9 cellular contexts compared by ENCODE assay signal in the genomic region with DNA sequence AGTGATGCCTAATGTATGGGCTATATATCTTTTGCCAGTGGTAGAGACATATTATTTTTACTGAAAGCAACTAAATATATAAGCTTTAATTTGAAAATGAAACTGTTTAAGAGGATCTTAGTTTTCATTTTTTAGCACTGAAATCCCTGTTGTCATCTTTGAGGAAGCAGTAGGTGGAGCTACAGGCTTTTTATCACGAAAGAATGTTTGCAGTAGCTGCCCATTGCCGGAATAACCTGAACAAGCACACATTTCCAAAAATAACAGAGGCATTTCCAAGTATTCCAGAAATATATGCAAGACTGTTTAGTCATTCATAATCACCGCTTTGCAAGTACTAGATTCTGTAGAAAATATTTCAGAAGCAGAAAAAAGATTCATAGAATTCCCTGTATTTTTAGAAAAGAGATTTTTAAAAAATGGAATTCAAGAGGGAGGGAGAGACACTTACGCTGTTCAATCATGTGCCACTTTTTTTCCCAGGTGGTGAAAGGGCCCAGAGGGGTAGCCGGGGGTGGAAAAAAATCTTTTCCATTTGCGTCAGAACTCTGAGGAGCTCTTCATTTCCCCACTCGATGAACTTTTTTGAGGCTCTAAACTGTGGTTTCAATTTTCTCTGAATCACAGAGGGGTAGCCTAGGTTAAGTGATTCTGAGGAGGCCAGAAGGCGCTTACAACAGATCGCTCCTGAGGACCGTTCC.
A peak's percentile ranks its signal among the peaks of the same experiment; 100 is the strongest.
DNase-seq lines count a peak whose midpoint lies in the region; ATAC-seq and TF ChIP-seq lines count a peak whose summit lies in the region.
"Had no signal": no experiment of that assay in that cellular context is flagged by ENCODE, and none has a peak within 500 bp of the region (broad histone marks: within the 10 kb centered on the region; RNA-seq: fewer than 3 reads in every experiment).

No MANE protein-coding gene starts in this region.

- peak overlapping the region; percentile 56 for H3K4me3 Mint-ChIP-seq in chondrocyte (ENCODE audit: unreplicated experiment)
- H3K4me3 Mint-ChIP-seq: B cell had no signal

- DNase-seq in DMS 273 (lab: John Stamatoyannopoulos, UW; ENCODE audit: unreplicated experiment) (peak; percentile 9), DMS 273 treated with DMSO at 0.1 percent for 48 hours (lab: John Stamatoyannopoulos, UW) (no peak), NCI-H460 (ENCODE audit: extremely low read depth, low read depth) (peak; percentile 30), chondrocyte (ENCODE audit: low spot score) (no peak), NCI-H446 treated with DMSO at 0.1 percent for 48 hours (lab: John Stamatoyannopoulos, UW) (no peak)
- no peak for DNase-seq in activated CD8-positive, alpha-beta memory T cell treated with anti-CD3 and anti-CD28 coated beads, Interleukin-2, amount 50 U/mL, for 48 hours

- H3K9me3 ChIP-seq in muscle layer of duodenum (ENCODE audit: control insufficient read depth in 1 of 2, low read length in 2 of 2) = no peaks in the 10 kb centered on the region

- no peak for ATAC-seq in GM18520 (IDR thresholded peaks at IDR 0.05; ENCODE audit: unreplicated experiment)

- H3K36me3 ChIP-seq in muscle layer of duodenum (ENCODE audit: control insufficient read depth in 1 of 2, insufficient read depth in 2 of 2, low read length in 2 of 2) = no peaks in the 10 kb centered on the region

- peak overlapping the region in 1 of 2 donors; percentile 12 for H3K4me3 ChIP-seq in muscle layer of duodenum (ENCODE audit: low read depth in 1 of 2, low read length in 2 of 2)

- peaks cover 15% of the 10 kb centered on the region for H3K27me3 Mint-ChIP-seq in chondrocyte (ENCODE audit: low read depth)

- H3K27me3 ChIP-seq in muscle layer of duodenum (ENCODE audit: low read depth, low read length) = no peaks in the 10 kb centered on the region

- no peaks in the 10 kb centered on the region for H3K4me1 ChIP-seq in muscle layer of duodenum (ENCODE audit: control insufficient read depth in 1 of 2, insufficient read depth in 2 of 2, low read length in 2 of 2)

- H3K4me1 Mint-ChIP-seq in chondrocyte (ENCODE audit: low read depth) = peaks cover 14% of the 10 kb centered on the region
- H3K4me1 Mint-ChIP-seq: B cell had no signal

- H3K27ac Mint-ChIP-seq in chondrocyte (ENCODE audit: unreplicated experiment) = peak overlapping the region; percentile 86
- H3K27ac Mint-ChIP-seq: B cell had no signal

- H3K9me3 Mint-ChIP-seq in chondrocyte (ENCODE audit: low read depth) = no peaks in the 10 kb centered on the region

- H3K27ac ChIP-seq in muscle layer of duodenum (ENCODE audit: low read length) = peak overlapping the region; percentile 32

- no peaks in the 10 kb centered on the region for H3K36me3 Mint-ChIP-seq in chondrocyte (ENCODE audit: low read depth)

- peak; percentile 91 for TF ChIP-seq CTCF in chondrocyte (IDR thresholded peaks at IDR 0.05)

Comparison
In these comparisons a context has a peak if more than half of its experiments do, and no peak if none do; other contexts are left out.
1. DNase-seq: peak in DMS 273 (single experiment) and NCI-H460 (single experiment); none in DMS 273 treated with DMSO at 0.1 percent for 48 hours (single experiment), chondrocyte (single experiment), activated CD8-positive, alpha-beta memory T cell treated with anti-CD3 and anti-CD28 coated beads, Interleukin-2, amount 50 U/mL, for 48 hours (single experiment) and NCI-H446 treated with DMSO at 0.1 percent for 48 hours (single experiment).